ENCODE assay signal across 9 cellular contexts in the genomic region with DNA sequence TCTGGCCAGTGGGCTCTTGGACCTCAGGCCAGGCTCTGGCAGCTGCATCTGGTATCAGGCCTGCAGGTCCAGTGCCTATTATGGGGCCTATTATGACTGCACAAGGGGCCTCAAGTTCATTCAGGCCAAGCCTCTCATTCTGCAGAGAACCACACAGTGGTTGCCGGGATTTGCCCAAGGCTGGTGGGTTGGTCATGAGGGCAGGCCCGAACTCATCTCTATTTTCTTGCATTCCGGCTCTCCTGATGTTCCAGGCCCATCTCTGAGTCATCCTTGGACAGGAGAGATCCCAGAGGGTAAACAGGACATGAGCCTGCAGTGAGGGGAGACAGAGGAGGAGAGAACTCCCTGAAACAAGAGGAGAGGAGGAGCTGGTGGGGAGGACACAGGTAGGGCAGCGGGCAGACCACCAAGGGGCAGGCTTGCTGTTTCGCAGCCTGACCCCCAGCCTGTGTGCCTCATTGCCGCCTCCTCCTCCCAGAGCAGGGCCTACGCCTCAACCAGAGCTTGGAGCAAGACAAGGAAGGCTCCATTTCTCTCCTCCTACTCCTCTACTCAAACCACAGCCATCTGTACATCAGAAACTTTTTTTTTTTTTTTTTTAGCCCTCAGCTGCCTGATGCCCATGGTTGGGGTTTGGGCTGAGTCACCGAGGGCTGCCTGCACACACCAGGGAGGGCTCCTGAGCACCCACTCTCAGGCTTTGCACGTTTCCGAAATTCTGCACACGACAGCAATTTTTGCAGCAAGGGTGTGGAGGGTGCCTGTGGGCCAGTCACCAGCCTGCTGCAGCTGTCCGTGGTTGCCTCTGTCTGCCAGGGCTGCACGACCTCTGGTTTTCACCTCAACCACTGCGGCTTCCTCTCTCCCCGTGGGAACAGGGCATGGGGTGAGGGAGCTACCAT. TPM values are rescaled to one million over a fixed set of nuclear protein-coding genes. Genes with fewer than 3 reads are reported as not detected.
A peak's percentile ranks its signal among the peaks of the same experiment; 100 is the strongest.
DNase-seq lines count a peak whose midpoint lies in the region; ATAC-seq, FAIRE-seq and TF ChIP-seq lines count a peak whose summit lies in the region.
"Had no signal": no experiment of that assay in that cellular context is flagged by ENCODE, and none has a peak within 500 bp of the region (broad histone marks: within the 10 kb centered on the region; RNA-seq: fewer than 3 reads in every experiment).

No MANE protein-coding gene starts in this region.

- peaks cover 12% of the 10 kb centered on the region for H3K27me3 Mint-ChIP-seq in activated CD8-positive, alpha-beta memory T cell treated with anti-CD3 and anti-CD28 coated beads, Interleukin-2, amount 10 ng/mL, durations not matched to agents 7 days and 5 days

- peak overlapping the region; percentile 33 for H3K27ac Mint-ChIP-seq in activated CD8-positive, alpha-beta memory T cell treated with anti-CD3 and anti-CD28 coated beads, Interleukin-2, amount 10 ng/mL, durations not matched to agents 7 days and 5 days

- no peak overlapping the region for H3K27ac ChIP-seq in kidney (ENCODE audit: low read depth in 2 of 2, low read length in 2 of 2)
- H3K27ac ChIP-seq: 22Rv1 had no signal

- no peak overlapping the region for H3K4me3 Mint-ChIP-seq in activated CD8-positive, alpha-beta memory T cell treated with anti-CD3 and anti-CD28 coated beads, Interleukin-2, amount 10 ng/mL, durations not matched to agents 7 days and 5 days

- CTCF ChIA-PET in activated CD8-positive, alpha-beta memory T cell treated with anti-CD3 and anti-CD28 coated beads, Interleukin-2, amount 10 ng/mL, durations not matched to agents 7 days and 5 days (lab: Charles Lee) = interaction anchor here (0.8 to 5.8 kb wide), 11 partner anchors 49 to 629 kb away, joined by 3 to 52 read pairs (median 5); a partner anchor contains a TSS

- no peak overlapping the region for H3K4me3 ChIP-seq in fibroblast of mammary gland (ENCODE audit: control insufficient read depth, low read depth, low read length)
- no peak overlapping the region for H3K4me3 ChIP-seq in kidney (ENCODE audit: low read length in 2 of 2)

- peak; percentile 59 for ATAC-seq in activated CD8-positive, alpha-beta memory T cell treated with anti-CD3 and anti-CD28 coated beads, Interleukin-2, amount 10 ng/mL, durations not matched to agents 7 days and 5 days
- ATAC-seq in HG03342 (IDR thresholded peaks at IDR 0.05; ENCODE audit: unreplicated experiment) (no peak), HG02840 (IDR thresholded peaks at IDR 0.05; ENCODE audit: low FRiP score, unreplicated experiment) (no peak)

- no peaks in the 10 kb centered on the region for H3K36me3 ChIP-seq in kidney (ENCODE audit: control insufficient read depth in 1 of 2, insufficient read depth in 2 of 2, low read length in 2 of 2)

- peaks cover 0 to 7% of the 10 kb centered on the region in 2 donors for H3K4me1 ChIP-seq in kidney (ENCODE audit: control insufficient read depth in 1 of 2, insufficient read depth in 1 of 2, low read depth in 1 of 2, low read length in 2 of 2)

- intact Hi-C loops in kidney (cut with DNase I) = no loop called here

- H3K36me3 Mint-ChIP-seq in activated CD8-positive, alpha-beta memory T cell treated with anti-CD3 and anti-CD28 coated beads, Interleukin-2, amount 10 ng/mL, durations not matched to agents 7 days and 5 days = no peaks in the 10 kb centered on the region

- H3K9ac ChIP-seq in kidney (ENCODE audit: low read length in 2 of 2) = no peak overlapping the region

- no peak for FAIRE-seq in kidney (lab: Jason Lieb, UNC)

- H3K4me1 Mint-ChIP-seq in activated CD8-positive, alpha-beta memory T cell treated with anti-CD3 and anti-CD28 coated beads, Interleukin-2, amount 10 ng/mL, durations not matched to agents 7 days and 5 days = peaks cover 55% of the 10 kb centered on the region

- TF ChIP-seq CTCF in fibroblast of mammary gland (conservative IDR thresholded peaks at IDR 0.05; ENCODE audit: control insufficient read depth, insufficient read depth, low read depth, low read length) = no peak
- no peak for TF ChIP-seq CTCF in kidney (IDR thresholded peaks at IDR 0.05; ENCODE audit: borderline replicate concordance, extremely low read depth, insufficient read depth)

- H3K9me3 Mint-ChIP-seq in activated CD8-positive, alpha-beta memory T cell treated with anti-CD3 and anti-CD28 coated beads, Interleukin-2, amount 10 ng/mL, durations not matched to agents 7 days and 5 days (ENCODE audit: low read depth) = no peaks in the 10 kb centered on the region

- DNase-seq in DMS 273 (lab: John Stamatoyannopoulos, UW; ENCODE audit: unreplicated experiment) (peak; percentile 35), DMS 273 treated with DMSO at 0.1 percent for 48 hours (lab: John Stamatoyannopoulos, UW) (no peak), fibroblast of mammary gland (ENCODE audit: low read depth) (peak; percentile 73), kidney (no peak)
- DNase-seq in activated CD8-positive, alpha-beta memory T cell treated with anti-CD3 and anti-CD28 coated beads, Interleukin-2, amount 10 ng/mL, durations not matched to agents 7 days and 5 days = peak; percentile 83
- DNase-seq in stimulated activated CD8-positive, alpha-beta memory T cell treated with anti-CD3 and anti-CD28 coated beads, Interleukin-2, amount 100 ng/mL, for 48 hours (ENCODE audit: low read depth in 2 of 2) = peak; percentile 46 to 65

- no peaks in the 10 kb centered on the region for H3K9me3 ChIP-seq in kidney (ENCODE audit: control insufficient read depth in 1 of 2, low read length in 2 of 2)

RNA-seq across cellular contexts. Expression of a gene that starts 12.7 kb away (rescaled TPM):
- not detected for total RNA-seq in activated CD8-positive, alpha-beta memory T cell treated with anti-CD3 and anti-CD28 coated beads, Interleukin-2, amount 10 ng/mL, durations not matched to agents 7 days and 5 days
- 1.0 TPM for total RNA-seq in kidney
- 10.2 TPM for polyA plus RNA-seq in kidney (ENCODE audit: insufficient read depth, low read depth, low replicate concordance)

Comparison
In these comparisons a context has a peak if more than half of its experiments do, and no peak if none do; other contexts are left out.
1. DNase-seq: peak in DMS 273 (single experiment), activated CD8-positive, alpha-beta memory T cell treated with anti-CD3 and anti-CD28 coated beads, Interleukin-2, amount 10 ng/mL, durations not matched to agents 7 days and 5 days (single experiment), fibroblast of mammary gland (single experiment) and stimulated activated CD8-positive, alpha-beta memory T cell treated with anti-CD3 and anti-CD28 coated beads, Interleukin-2, amount 100 ng/mL, for 48 hours (2 of 2); none in DMS 273 treated with DMSO at 0.1 percent for 48 hours (single experiment) and kidney (single experiment).